In the genomic region with DNA sequence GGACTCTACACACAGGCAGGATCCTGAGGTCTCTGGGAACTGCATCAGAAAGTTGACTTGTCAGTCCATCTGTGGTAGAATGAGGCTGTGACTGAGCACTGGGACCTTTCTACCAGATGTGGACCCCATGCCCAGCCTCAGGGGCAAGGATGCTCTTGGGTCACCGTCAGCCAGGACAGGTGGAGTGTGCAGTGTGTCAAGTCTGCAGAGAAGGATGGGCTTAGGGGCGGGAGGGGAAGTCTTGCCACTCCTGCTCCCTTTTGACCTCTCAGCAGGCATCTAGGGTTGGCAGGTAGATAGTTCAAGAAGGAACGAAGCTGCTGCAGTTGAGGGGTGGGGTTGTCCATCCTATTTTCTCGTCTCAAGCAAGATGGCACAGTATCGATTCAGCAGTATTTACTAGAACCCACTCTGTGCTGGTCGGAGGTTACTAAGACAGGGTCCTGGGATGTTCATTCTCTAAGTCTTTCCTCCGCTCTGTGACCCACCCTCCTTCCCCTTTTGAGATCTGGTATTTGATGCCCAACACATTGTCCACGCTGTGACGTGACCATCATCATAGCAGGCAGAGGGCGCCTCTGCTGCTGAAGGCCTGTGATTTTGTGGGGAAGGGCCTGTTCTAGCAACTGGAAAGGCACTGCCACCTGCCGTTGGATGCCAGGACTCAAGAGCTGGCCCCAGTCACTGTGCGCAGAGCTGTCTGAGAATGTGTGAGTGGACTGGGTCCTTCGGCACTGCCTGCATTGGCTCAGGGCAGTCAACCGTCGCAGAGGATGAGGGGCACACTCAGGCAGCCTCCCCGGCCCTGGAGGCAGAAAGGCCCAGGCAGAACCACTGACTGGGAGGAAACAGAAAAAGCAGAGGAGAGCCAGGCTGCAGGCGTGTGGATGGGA, we compare ENCODE assay signal across 1 cellular context.
TF ChIP-seq lines count a peak whose summit lies in the region.

No MANE protein-coding gene starts in this region.

TF ChIP-seq in K562, 482 proteins besides CTCF, POLR2A, EP300 and RAD21:
- TF ChIP-seq ZNF586 (CRISPR knock-in tag; conservative IDR thresholded peaks at IDR 0.05) (no peak), CXXC5 (CRISPR knock-in tag; IDR thresholded peaks at IDR 0.05) (peak; percentile 38; the same call in 1 of the 2 replicates), ZNF311 (CRISPR knock-in tag; IDR thresholded peaks at IDR 0.05) (no peak), CTBP1 (IDR thresholded peaks at IDR 0.05; ENCODE audit: borderline replicate concordance) (peak; percentile 45; the same call in 1 of the 2 replicates), RCOR1 (IDR thresholded peaks at IDR 0.05; ENCODE audit: borderline replicate concordance in 1 of 2, low read depth in 2 of 2, low read length in 2 of 2) (peak in 1 of 2 experiments; percentile 53; a peak in 2 of 4 replicates), TEAD1 (CRISPR knock-in tag; IDR thresholded peaks at IDR 0.05) (no peak), ZNF224 (CRISPR knock-in tag; IDR thresholded peaks at IDR 0.05) (no peak), NFIC (IDR thresholded peaks at IDR 0.05) (no peak), ATF1 (CRISPR knock-in tag; IDR thresholded peaks at IDR 0.05) (no peak), ATF1 (tag; IDR thresholded peaks at IDR 0.05) (peak; percentile 63), POLR2G (IDR thresholded peaks at IDR 0.05; ENCODE audit: low read depth, low read length) (peak; percentile 48), SP1 (CRISPR knock-in tag; IDR thresholded peaks at IDR 0.05) (peak; percentile 62; the same call in 1 of the 2 replicates), CREM (IDR thresholded peaks at IDR 0.05; ENCODE audit: low read depth) (peak; percentile 89), JUND (IDR thresholded peaks at IDR 0.05; ENCODE audit: borderline replicate concordance, low read depth, low read length) (peak; percentile 46), JUND (tag; IDR thresholded peaks at IDR 0.05; ENCODE audit: borderline replicate concordance, low read depth, low read length) (no peak; the same call in 2 of the 3 replicates), ZNF263 (CRISPR knock-in tag; IDR thresholded peaks at IDR 0.05; ENCODE audit: borderline replicate concordance) (peak; percentile 39; the same call in 1 of the 2 replicates), ZKSCAN1 (IDR thresholded peaks at IDR 0.05; ENCODE audit: low read depth, low read length) (0 out of 2 replicates have a peak, but pooled peaks have one; percentile 30), SMC3 (conservative IDR thresholded peaks at IDR 0.05; ENCODE audit: insufficient read depth, low read depth, low read length) (peak; percentile 67), ZNF695 (CRISPR knock-in tag; IDR thresholded peaks at IDR 0.05) (no peak), ARID2 (IDR thresholded peaks at IDR 0.05) (0 out of 2 replicates have a peak, but pooled peaks have one; percentile 33), CREB1 (IDR thresholded peaks at IDR 0.05) (peak; percentile 30; the same call in 1 of the 2 replicates), CREB1 (CRISPR knock-in tag; IDR thresholded peaks at IDR 0.05) (peak; percentile 68; the same call in 1 of the 2 replicates), GABPB1 (CRISPR knock-in tag; IDR thresholded peaks at IDR 0.05) (peak; percentile 1; the same call in 1 of the 2 replicates), FOXA1 (IDR thresholded peaks at IDR 0.05; ENCODE audit: borderline replicate concordance) (no peak)
- TF ChIP-seq, protein P1, sequence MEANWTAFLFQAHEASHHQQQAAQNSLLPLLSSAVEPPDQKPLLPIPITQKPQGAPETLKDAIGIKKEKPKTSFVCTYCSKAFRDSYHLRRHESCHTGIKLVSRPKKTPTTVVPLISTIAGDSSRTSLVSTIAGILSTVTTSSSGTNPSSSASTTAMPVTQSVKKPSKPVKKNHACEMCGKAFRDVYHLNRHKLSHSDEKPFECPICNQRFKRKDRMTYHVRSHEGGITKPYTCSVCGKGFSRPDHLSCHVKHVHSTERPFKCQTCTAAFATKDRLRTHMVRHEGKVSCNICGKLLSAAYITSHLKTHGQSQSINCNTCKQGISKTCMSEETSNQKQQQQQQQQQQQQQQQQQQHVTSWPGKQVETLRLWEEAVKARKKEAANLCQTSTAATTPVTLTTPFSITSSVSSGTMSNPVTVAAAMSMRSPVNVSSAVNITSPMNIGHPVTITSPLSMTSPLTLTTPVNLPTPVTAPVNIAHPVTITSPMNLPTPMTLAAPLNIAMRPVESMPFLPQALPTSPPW (CRISPR knock-in tag; IDR thresholded peaks at IDR 0.05) = peak; percentile 29; the same call in 1 of the 2 replicates
- TF ChIP-seq, protein P2, sequence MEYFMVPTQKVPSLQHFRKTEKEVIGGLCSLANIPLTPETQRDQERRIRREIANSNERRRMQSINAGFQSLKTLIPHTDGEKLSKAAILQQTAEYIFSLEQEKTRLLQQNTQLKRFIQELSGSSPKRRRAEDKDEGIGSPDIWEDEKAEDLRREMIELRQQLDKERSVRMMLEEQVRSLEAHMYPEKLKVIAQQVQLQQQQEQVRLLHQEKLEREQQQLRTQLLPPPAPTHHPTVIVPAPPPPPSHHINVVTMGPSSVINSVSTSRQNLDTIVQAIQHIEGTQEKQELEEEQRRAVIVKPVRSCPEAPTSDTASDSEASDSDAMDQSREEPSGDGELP (CRISPR knock-in tag; IDR thresholded peaks at IDR 0.05; ENCODE audit: borderline replicate concordance) = peak; percentile 58; the same call in 1 of the 2 replicates
- TF ChIP-seq, protein P3, sequence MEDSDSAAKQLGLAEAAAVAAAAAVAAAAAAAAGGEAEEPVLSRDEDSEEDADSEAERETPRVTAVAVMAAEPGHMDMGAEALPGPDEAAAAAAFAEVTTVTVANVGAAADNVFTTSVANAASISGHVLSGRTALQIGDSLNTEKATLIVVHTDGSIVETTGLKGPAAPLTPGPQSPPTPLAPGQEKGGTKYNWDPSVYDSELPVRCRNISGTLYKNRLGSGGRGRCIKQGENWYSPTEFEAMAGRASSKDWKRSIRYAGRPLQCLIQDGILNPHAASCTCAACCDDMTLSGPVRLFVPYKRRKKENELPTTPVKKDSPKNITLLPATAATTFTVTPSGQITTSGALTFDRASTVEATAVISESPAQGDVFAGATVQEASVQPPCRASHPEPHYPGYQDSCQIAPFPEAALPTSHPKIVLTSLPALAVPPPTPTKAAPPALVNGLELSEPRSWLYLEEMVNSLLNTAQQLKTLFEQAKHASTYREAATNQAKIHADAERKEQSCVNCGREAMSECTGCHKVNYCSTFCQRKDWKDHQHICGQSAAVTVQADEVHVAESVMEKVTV (CRISPR knock-in tag; IDR thresholded peaks at IDR 0.05) = peak; percentile 40; the same call in 1 of the 2 replicates
- TF ChIP-seq, protein P4, sequence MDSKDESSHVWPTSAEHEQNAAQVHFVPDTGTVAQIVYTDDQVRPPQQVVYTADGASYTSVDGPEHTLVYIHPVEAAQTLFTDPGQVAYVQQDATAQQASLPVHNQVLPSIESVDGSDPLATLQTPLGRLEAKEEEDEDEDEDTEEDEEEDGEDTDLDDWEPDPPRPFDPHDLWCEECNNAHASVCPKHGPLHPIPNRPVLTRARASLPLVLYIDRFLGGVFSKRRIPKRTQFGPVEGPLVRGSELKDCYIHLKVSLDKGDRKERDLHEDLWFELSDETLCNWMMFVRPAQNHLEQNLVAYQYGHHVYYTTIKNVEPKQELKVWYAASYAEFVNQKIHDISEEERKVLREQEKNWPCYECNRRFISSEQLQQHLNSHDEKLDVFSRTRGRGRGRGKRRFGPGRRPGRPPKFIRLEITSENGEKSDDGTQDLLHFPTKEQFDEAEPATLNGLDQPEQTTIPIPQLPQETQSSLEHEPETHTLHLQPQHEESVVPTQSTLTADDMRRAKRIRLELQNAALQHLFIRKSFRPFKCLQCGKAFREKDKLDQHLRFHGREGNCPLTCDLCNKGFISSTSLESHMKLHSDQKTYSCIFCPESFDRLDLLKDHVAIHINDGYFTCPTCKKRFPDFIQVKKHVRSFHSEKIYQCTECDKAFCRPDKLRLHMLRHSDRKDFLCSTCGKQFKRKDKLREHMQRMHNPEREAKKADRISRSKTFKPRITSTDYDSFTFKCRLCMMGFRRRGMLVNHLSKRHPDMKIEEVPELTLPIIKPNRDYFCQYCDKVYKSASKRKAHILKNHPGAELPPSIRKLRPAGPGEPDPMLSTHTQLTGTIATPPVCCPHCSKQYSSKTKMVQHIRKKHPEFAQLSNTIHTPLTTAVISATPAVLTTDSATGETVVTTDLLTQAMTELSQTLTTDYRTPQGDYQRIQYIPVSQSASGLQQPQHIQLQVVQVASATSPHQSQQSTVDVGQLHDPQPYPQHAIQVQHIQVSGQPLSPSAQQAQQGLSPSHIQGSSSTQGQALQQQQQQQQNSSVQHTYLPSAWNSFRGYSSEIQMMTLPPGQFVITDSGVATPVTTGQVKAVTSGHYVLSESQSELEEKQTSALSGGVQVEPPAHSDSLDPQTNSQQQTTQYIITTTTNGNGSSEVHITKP (IDR thresholded peaks at IDR 0.05; ENCODE audit: partially characterized antibody) = no peak
- TF ChIP-seq, protein P5, sequence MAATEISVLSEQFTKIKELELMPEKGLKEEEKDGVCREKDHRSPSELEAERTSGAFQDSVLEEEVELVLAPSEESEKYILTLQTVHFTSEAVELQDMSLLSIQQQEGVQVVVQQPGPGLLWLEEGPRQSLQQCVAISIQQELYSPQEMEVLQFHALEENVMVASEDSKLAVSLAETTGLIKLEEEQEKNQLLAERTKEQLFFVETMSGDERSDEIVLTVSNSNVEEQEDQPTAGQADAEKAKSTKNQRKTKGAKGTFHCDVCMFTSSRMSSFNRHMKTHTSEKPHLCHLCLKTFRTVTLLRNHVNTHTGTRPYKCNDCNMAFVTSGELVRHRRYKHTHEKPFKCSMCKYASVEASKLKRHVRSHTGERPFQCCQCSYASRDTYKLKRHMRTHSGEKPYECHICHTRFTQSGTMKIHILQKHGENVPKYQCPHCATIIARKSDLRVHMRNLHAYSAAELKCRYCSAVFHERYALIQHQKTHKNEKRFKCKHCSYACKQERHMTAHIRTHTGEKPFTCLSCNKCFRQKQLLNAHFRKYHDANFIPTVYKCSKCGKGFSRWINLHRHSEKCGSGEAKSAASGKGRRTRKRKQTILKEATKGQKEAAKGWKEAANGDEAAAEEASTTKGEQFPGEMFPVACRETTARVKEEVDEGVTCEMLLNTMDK (IDR thresholded peaks at IDR 0.05; ENCODE audit: borderline replicate concordance, insufficient read depth, low read depth, low read length, poor library complexity, severe bottlenecking) = peak; percentile 42
- TF ChIP-seq, protein P6, sequence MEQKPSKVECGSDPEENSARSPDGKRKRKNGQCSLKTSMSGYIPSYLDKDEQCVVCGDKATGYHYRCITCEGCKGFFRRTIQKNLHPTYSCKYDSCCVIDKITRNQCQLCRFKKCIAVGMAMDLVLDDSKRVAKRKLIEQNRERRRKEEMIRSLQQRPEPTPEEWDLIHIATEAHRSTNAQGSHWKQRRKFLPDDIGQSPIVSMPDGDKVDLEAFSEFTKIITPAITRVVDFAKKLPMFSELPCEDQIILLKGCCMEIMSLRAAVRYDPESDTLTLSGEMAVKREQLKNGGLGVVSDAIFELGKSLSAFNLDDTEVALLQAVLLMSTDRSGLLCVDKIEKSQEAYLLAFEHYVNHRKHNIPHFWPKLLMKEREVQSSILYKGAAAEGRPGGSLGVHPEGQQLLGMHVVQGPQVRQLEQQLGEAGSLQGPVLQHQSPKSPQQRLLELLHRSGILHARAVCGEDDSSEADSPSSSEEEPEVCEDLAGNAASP (IDR thresholded peaks at IDR 0.05) = no peak
- TF ChIP-seq, protein P7, sequence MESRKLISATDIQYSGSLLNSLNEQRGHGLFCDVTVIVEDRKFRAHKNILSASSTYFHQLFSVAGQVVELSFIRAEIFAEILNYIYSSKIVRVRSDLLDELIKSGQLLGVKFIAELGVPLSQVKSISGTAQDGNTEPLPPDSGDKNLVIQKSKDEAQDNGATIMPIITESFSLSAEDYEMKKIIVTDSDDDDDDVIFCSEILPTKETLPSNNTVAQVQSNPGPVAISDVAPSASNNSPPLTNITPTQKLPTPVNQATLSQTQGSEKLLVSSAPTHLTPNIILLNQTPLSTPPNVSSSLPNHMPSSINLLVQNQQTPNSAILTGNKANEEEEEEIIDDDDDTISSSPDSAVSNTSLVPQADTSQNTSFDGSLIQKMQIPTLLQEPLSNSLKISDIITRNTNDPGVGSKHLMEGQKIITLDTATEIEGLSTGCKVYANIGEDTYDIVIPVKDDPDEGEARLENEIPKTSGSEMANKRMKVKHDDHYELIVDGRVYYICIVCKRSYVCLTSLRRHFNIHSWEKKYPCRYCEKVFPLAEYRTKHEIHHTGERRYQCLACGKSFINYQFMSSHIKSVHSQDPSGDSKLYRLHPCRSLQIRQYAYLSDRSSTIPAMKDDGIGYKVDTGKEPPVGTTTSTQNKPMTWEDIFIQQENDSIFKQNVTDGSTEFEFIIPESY (CRISPR knock-in tag; IDR thresholded peaks at IDR 0.05) = 0 out of 2 replicates have a peak, but pooled peaks have one; percentile 19
- TF ChIP-seq, protein P8, sequence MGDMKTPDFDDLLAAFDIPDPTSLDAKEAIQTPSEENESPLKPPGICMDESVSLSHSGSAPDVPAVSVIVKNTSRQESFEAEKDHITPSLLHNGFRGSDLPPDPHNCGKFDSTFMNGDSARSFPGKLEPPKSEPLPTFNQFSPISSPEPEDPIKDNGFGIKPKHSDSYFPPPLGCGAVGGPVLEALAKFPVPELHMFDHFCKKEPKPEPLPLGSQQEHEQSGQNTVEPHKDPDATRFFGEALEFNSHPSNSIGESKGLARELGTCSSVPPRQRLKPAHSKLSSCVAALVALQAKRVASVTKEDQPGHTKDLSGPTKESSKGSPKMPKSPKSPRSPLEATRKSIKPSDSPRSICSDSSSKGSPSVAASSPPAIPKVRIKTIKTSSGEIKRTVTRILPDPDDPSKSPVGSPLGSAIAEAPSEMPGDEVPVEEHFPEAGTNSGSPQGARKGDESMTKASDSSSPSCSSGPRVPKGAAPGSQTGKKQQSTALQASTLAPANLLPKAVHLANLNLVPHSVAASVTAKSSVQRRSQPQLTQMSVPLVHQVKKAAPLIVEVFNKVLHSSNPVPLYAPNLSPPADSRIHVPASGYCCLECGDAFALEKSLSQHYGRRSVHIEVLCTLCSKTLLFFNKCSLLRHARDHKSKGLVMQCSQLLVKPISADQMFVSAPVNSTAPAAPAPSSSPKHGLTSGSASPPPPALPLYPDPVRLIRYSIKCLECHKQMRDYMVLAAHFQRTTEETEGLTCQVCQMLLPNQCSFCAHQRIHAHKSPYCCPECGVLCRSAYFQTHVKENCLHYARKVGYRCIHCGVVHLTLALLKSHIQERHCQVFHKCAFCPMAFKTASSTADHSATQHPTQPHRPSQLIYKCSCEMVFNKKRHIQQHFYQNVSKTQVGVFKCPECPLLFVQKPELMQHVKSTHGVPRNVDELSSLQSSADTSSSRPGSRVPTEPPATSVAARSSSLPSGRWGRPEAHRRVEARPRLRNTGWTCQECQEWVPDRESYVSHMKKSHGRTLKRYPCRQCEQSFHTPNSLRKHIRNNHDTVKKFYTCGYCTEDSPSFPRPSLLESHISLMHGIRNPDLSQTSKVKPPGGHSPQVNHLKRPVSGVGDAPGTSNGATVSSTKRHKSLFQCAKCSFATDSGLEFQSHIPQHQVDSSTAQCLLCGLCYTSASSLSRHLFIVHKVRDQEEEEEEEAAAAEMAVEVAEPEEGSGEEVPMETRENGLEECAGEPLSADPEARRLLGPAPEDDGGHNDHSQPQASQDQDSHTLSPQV (IDR thresholded peaks at IDR 0.05) = peak; percentile 54; the same call in 1 of the 2 replicates
